Comparison of ENCODE assay signal across 1 cellular context in the genomic region with DNA sequence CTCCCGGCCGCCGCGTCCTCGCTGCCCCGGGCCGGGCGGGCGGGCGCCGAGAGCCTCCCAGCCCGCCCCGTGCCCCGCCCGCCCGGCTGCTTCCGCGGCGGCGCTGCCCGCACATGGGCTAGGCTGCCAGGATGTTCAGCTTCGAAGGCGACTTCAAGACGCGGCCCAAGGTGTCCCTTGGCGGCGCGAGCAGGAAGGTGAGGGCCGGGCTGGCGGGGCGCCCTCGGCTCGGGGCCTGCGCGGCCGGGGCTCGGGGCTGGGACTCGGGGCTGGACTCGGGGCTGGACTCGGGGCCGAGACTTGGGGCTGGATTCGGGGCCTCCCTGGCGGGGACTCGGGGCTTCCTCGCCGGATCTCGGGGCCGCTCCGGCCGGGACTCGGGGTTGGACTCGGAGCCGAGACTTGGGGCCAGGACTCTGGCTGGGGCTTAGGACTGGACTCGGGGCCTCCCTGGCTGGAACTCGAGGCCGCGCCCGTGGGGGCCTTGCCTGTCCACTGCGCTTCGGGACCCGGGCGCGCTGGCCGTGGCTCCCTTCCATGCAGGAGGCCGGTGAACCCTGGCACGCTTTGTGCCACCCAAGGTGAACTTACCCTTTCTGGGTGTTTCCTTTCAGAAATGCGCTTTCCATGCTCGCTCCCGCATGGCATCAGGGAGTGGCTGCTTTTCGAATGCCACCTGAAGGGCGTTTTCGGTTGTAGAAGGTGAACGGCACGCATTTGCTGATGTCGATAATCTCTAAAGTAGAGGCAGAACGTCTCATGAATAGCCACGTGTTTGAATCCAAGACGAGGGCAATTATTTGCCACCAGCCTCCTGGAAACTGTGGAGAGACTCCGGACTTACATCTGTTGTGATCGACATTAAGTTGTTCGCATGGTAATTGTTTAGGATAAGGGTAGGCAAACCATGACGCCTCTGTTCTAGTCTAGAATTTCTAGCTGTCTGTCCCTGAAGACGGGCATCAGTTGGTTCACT.
TF ChIP-seq lines count a peak whose summit lies in the region.

No MANE protein-coding gene starts in this region.

TF ChIP-seq in endothelial cell of umbilical vein, 7 proteins besides CTCF, POLR2A, EP300 and RAD21:
- TF ChIP-seq POLR2AphosphoS5 (IDR thresholded peaks at IDR 0.05; ENCODE audit: insufficient read depth, low read depth, low read length), result no peak
- peak; percentile 55 for TF ChIP-seq MAX (IDR thresholded peaks at IDR 0.05; ENCODE audit: insufficient read depth, insufficient read length)
- TF ChIP-seq FOS (IDR thresholded peaks at IDR 0.05; ENCODE audit: borderline replicate concordance, insufficient read depth, low read length), result no peak
- no peak for TF ChIP-seq MYC (IDR thresholded peaks at IDR 0.05; ENCODE audit: low read depth, low read length)
- TF ChIP-seq EZH2 (IDR thresholded peaks at IDR 0.05; ENCODE audit: borderline replicate concordance, low read depth, low read length, severe bottlenecking), result no peak
- no peak for TF ChIP-seq GATA2 (IDR thresholded peaks at IDR 0.05; ENCODE audit: insufficient read depth, insufficient read length, low read depth, low read length)
- no peak for TF ChIP-seq JUN (IDR thresholded peaks at IDR 0.05; ENCODE audit: borderline replicate concordance, insufficient read depth, insufficient read length, low read depth)
